ENCODE assay signal across 9 cellular contexts in the genomic region with DNA sequence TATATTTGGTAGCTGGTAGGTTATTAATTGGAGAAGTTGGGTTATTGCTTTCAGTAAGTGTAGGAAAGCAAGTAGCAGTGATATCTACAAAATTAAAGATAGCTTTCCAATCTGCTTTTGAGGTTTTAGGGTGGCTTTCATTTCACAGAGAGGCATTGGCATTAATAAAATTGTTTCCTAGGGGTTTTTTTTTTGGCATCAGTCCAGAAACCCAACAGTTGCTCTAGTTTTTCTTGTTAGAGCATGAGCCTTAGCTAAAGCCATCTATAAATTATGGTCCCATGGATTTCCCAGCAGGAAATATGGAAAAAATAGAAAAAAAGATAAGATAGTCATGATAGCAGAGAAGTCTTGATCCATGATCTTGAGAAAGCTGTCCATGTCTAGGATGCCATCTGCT.
"Had no signal": no experiment of that assay in that cellular context is flagged by ENCODE, and none has a peak within 500 bp of the region (broad histone marks: within the 10 kb centered on the region; RNA-seq: fewer than 3 reads in every experiment).

No MANE protein-coding gene starts in this region.

- H3K4me3 Mint-ChIP-seq: HFFc6 had no signal

- ATAC-seq: HCT116 had no signal

- H3K27ac Mint-ChIP-seq: HFFc6 had no signal

- DNase-seq: GM23248, GOT3, H7, HFFc6, IMR-90, KBM-7 had no signal

- H3K4me3 ChIP-seq: GM23248, HAP-1 had no signal

- H3K27ac ChIP-seq: GM23248, HL-60 had no signal

- H3K9ac ChIP-seq: GM23248 had no signal

- H3K36me3 ChIP-seq: HAP-1 had no signal
